15 cellular contexts compared by ENCODE assay signal in genomic region chr14:101364503-101365328, GRCh38.
DNase-seq lines count a peak whose midpoint lies in the region; ATAC-seq, FAIRE-seq and TF ChIP-seq lines count a peak whose summit lies in the region.
"Had no signal": no experiment of that assay in that cellular context is flagged by ENCODE, and none has a peak within 500 bp of the region (broad histone marks: within the 10 kb centered on the region; RNA-seq: fewer than 3 reads in every experiment).

No MANE protein-coding gene starts in this region.

- H3K36me3 Mint-ChIP-seq in GM23338 (ENCODE audit: low read depth) (peaks cover 3% of the 10 kb centered on the region; the same call in 1 of the 3 replicates), mesothelial cell of epicardium (no peaks in the 10 kb centered on the region), WTC11 (no peaks in the 10 kb centered on the region)

- H3K4me1 ChIP-seq in GM23338 (ENCODE audit: insufficient read depth): no peaks in the 10 kb centered on the region
- no peaks in the 10 kb centered on the region for H3K4me1 ChIP-seq in colonic mucosa
- H3K4me1 ChIP-seq in spleen: peaks cover 0 to 24% (median 10%) of the 10 kb centered on the region in 6 donors

- H3K9me2 ChIP-seq in GM23338 (ENCODE audit: insufficient read depth): no peaks in the 10 kb centered on the region

- H3F3A ChIP-seq in GM23338 (replicated peaks; ENCODE audit: low read depth): no peaks in the 10 kb centered on the region

- H3K9me3 Mint-ChIP-seq in GM23338: no peaks in the 10 kb centered on the region; the same call in 1 of the 3 replicates
- no peaks in the 10 kb centered on the region for H3K9me3 Mint-ChIP-seq in mesothelial cell of epicardium
- H3K9me3 Mint-ChIP-seq in WTC11: no peaks in the 10 kb centered on the region

- H3K27me3 ChIP-seq in GM23338 (ENCODE audit: insufficient read depth) (no peaks in the 10 kb centered on the region), colonic mucosa (no peaks in the 10 kb centered on the region), spleen (replicated peaks in 1 of 7) (peaks cover 0 to 44% (median 0%) of the 10 kb centered on the region in 7 donors)

- ATAC-seq in GM23338 (no peak), WTC11 (no peak)
- ATAC-seq: activated CD4-positive, alpha-beta T cell treated with anti-CD3 and anti-CD28 coated beads for 36 hours had no signal

- H3K36me3 ChIP-seq in GM23338 (ENCODE audit: insufficient read depth) (no peaks in the 10 kb centered on the region), colonic mucosa (no peaks in the 10 kb centered on the region), spleen (no peaks in the 10 kb centered on the region)

- POLR2A ChIA-PET in WTC11 (lab: Charles Lee): no interaction called here

- H3K4me3 Mint-ChIP-seq in GM23338: no peak overlapping the region
- H3K4me3 Mint-ChIP-seq in mesothelial cell of epicardium: no peak overlapping the region
- no peak overlapping the region for H3K4me3 Mint-ChIP-seq in WTC11
- H3K4me3 Mint-ChIP-seq: activated CD4-positive, alpha-beta T cell treated with anti-CD3 and anti-CD28 coated beads for 36 hours had no signal

- peaks cover 8% of the 10 kb centered on the region for H3K27me3 Mint-ChIP-seq in GM23338 (ENCODE audit: insufficient read depth, low read depth, poor library complexity)
- H3K27me3 Mint-ChIP-seq in mesothelial cell of epicardium (ENCODE audit: low read depth): no peaks in the 10 kb centered on the region
- H3K27me3 Mint-ChIP-seq in WTC11 (ENCODE audit: low read depth): no peaks in the 10 kb centered on the region

- FAIRE-seq in D721Med (lab: Jason Lieb, UNC): no peak

- intact Hi-C loops in colonic mucosa (cut with DNase I): no loop called here
- intact Hi-C loops in spleen (cut with DNase I; ENCODE audit: low total_unique reads): loop anchor here (5.0 kb wide), 1 partner anchor 43 kb away; no protein-coding TSS in a partner anchor

- CTCF ChIA-PET in WTC11 (lab: Charles Lee): no interaction called here

- peak overlapping the region; percentile 59; the same call in 1 of the 2 replicates for H2AFZ ChIP-seq in GM23338

- 56 to 71% (median 57%) methylated on average over 41 to 42 of the region's 42 CpGs for WGBS in spleen, 5 donors

- H3K27ac ChIP-seq in GM23338 (ENCODE audit: low read depth) (no peak overlapping the region), colonic mucosa (peak overlapping the region; percentile 25), spleen (peak overlapping the region in 7 of 8 donors; percentile 26 to 76 (median 64))

- H3K27ac Mint-ChIP-seq in GM23338 (no peak overlapping the region), mesothelial cell of epicardium (peak overlapping the region; percentile 60), WTC11 (no peak overlapping the region)
- H3K27ac Mint-ChIP-seq: activated CD4-positive, alpha-beta T cell treated with anti-CD3 and anti-CD28 coated beads for 36 hours had no signal

- H3K9me3 ChIP-seq in colonic mucosa (no peaks in the 10 kb centered on the region), spleen (no peaks in the 10 kb centered on the region)

- no peak overlapping the region for H3K4me2 ChIP-seq in GM23338

- no peak for TF ChIP-seq POLR2A in spleen (IDR thresholded peaks at IDR 0.05)

- DNase-seq in GM23338 (ENCODE audit: low spot score) (no peak), colonic mucosa (peak; percentile 49), mesothelial cell of epicardium (ENCODE audit: low spot score in 2 of 2, unreplicated experiment in 2 of 2) (no peak), spleen (peak; percentile 72), NCI-H774 (lab: John Stamatoyannopoulos, UW) (no peak), D721Med (ENCODE audit: insufficient read length, low spot score) (no peak), WTC11 (ENCODE audit: low spot score) (no peak)
- no peak for DNase-seq in activated effector memory CD4-positive, alpha-beta T cell treated with anti-CD3 and anti-CD28 coated beads, Interleukin-2, amount 50 U/mL, for 16 hours
- DNase-seq: activated CD4-positive, alpha-beta T cell treated with anti-CD3 and anti-CD28 coated beads for 36 hours; central memory CD4-positive, alpha-beta T cell; GF-D8; Karpas-422; NCI-H2029; NK-92 treated with Interleukin-12 subunit alpha and Interleukin-12 subunit beta, amount 100 ng/mL, for 24 hours; SW 1271 had no signal

- no peaks in the 10 kb centered on the region for H4K20me1 ChIP-seq in GM23338 (replicated peaks; ENCODE audit: insufficient read depth)

- H3K4me3 ChIP-seq in GM23338 (no peak overlapping the region), colonic mucosa (no peak overlapping the region), spleen (no peak overlapping the region)

- H3K79me2 ChIP-seq in GM23338 (replicated peaks; ENCODE audit: insufficient read depth): no peaks in the 10 kb centered on the region

- H3K4me1 Mint-ChIP-seq in GM23338 (peaks cover 15% of the 10 kb centered on the region), mesothelial cell of epicardium (peaks cover 30% of the 10 kb centered on the region), WTC11 (peaks cover 15% of the 10 kb centered on the region)
- H3K4me1 Mint-ChIP-seq: activated CD4-positive, alpha-beta T cell treated with anti-CD3 and anti-CD28 coated beads for 36 hours had no signal

- H3K9ac ChIP-seq in colonic mucosa (ENCODE audit: low read depth in 2 of 2, low read length in 2 of 2): no peak overlapping the region

- no peak for TF ChIP-seq CTCF in GM23338 (conservative IDR thresholded peaks at IDR 0.05; ENCODE audit: low read depth in 2 of 2)
- no peak for TF ChIP-seq CTCF in colonic mucosa (IDR thresholded peaks at IDR 0.05)
- no peak for TF ChIP-seq CTCF in mesothelial cell of epicardium (IDR thresholded peaks at IDR 0.05; ENCODE audit: unreplicated experiment)
- TF ChIP-seq CTCF in spleen (IDR thresholded peaks at IDR 0.05 in 8 of 11, conservative IDR thresholded peaks at IDR 0.05 in 3 of 11): no peak
- no peak for TF ChIP-seq CTCF in D721Med (IDR thresholded peaks at IDR 0.05; ENCODE audit: insufficient read depth, missing control alignments)
- TF ChIP-seq CTCF in WTC11 (IDR thresholded peaks at IDR 0.05): no peak

TF ChIP-seq in GM23338, 12 proteins besides CTCF, POLR2A, EP300 and RAD21 (continues in another document):
- TF ChIP-seq ETS1 (IDR thresholded peaks at IDR 0.05) (no peak), ZNF114 (CRISPR knock-in tag; IDR thresholded peaks at IDR 0.05) (no peak)

TF ChIP-seq in WTC11, 78 proteins besides CTCF, POLR2A, EP300 and RAD21 (continues in another document):
- TF ChIP-seq JUN (CRISPR knock-in tag; IDR thresholded peaks at IDR 0.05): no peak
- TF ChIP-seq ATF6 (CRISPR knock-in tag; IDR thresholded peaks at IDR 0.05): no peak
- no peak for TF ChIP-seq E2F4 (CRISPR knock-in tag; IDR thresholded peaks at IDR 0.05; ENCODE audit: borderline replicate concordance, low read depth)
- TF ChIP-seq MXD4 (CRISPR knock-in tag; IDR thresholded peaks at IDR 0.05; ENCODE audit: borderline replicate concordance): no peak
- no peak for TF ChIP-seq CDX4 (CRISPR knock-in tag; IDR thresholded peaks at IDR 0.05; ENCODE audit: borderline replicate concordance)
- TF ChIP-seq MYBL2 (CRISPR knock-in tag; IDR thresholded peaks at IDR 0.05): no peak
- TF ChIP-seq, protein P1, sequence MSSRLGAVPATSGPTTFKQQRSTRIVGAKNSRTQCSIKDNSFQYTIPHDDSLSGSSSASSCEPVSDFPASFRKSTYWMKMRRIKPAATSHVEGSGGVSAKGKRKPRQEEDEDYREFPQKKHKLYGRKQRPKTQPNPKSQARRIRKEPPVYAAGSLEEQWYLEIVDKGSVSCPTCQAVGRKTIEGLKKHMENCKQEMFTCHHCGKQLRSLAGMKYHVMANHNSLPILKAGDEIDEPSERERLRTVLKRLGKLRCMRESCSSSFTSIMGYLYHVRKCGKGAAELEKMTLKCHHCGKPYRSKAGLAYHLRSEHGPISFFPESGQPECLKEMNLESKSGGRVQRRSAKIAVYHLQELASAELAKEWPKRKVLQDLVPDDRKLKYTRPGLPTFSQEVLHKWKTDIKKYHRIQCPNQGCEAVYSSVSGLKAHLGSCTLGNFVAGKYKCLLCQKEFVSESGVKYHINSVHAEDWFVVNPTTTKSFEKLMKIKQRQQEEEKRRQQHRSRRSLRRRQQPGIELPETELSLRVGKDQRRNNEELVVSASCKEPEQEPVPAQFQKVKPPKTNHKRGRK (CRISPR knock-in tag; IDR thresholded peaks at IDR 0.05; ENCODE audit: borderline replicate concordance): no peak
- no peak for TF ChIP-seq TEAD1 (CRISPR knock-in tag; IDR thresholded peaks at IDR 0.05)

Comparison
In these comparisons a context has a peak if more than half of its experiments do, and no peak if none do; other contexts are left out.
1. DNase-seq: peak in colonic mucosa (single experiment) and spleen (single experiment); none in GM23338 (single experiment), mesothelial cell of epicardium (0 of 2), NCI-H774 (single experiment), D721Med (single experiment), WTC11 (single experiment) and activated effector memory CD4-positive, alpha-beta T cell treated with anti-CD3 and anti-CD28 coated beads, Interleukin-2, amount 50 U/mL, for 16 hours (single experiment).